8 cellular contexts compared by ENCODE assay signal in the genomic region with DNA sequence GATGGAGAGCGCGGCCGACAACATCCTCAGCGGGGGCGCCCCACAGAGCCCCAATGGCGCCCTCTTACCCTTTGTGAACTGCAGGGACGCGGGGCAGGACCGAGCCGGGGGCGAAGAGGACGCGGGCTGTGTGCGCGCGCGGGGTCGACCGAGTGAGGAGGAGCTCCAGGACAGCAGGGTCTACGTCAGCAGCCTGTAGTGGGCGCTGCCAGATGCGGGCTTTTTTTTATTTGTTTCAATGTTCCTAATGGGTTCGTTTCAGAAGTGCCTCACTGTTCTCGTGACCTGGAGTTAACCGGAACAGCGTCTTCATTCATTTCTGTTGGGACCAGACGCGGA.
DNase-seq lines count a peak whose midpoint lies in the region; ATAC-seq, FAIRE-seq and TF ChIP-seq lines count a peak whose summit lies in the region.

No MANE protein-coding gene starts in this region.

- FAIRE-seq in frontal cortex (lab: Jason Lieb, UNC) = no peak

- H3K79me2 ChIP-seq in OCI-LY1 (ENCODE audit: insufficient read depth, low read length) = no peaks in the 10 kb centered on the region

- peak overlapping the region; percentile 77 for H3K4me2 ChIP-seq in OCI-LY1 (ENCODE audit: low read length)

- TF ChIP-seq CTCF in OCI-LY1 (IDR thresholded peaks at IDR 0.05; ENCODE audit: low read length) = peak; percentile 33

- ATAC-seq in GM21723 (IDR thresholded peaks at IDR 0.05; ENCODE audit: unreplicated experiment) (peak; percentile 5), HG03097 (IDR thresholded peaks at IDR 0.05; ENCODE audit: low FRiP score, unreplicated experiment) (no peak)

- no peaks in the 10 kb centered on the region for H3F3A ChIP-seq in OCI-LY1 (ENCODE audit: insufficient read depth, low read length)

- H3K9me3 ChIP-seq in OCI-LY1 (ENCODE audit: low read length) = no peaks in the 10 kb centered on the region

- H4K20me1 ChIP-seq in OCI-LY1 (ENCODE audit: insufficient read depth, low read length) = no peaks in the 10 kb centered on the region

- peak overlapping the region; percentile 65 for H3K4me3 ChIP-seq in OCI-LY1 (ENCODE audit: low read depth, low read length, poor library complexity, severe bottlenecking)

- no peaks in the 10 kb centered on the region for H3K9me2 ChIP-seq in OCI-LY1 (ENCODE audit: low read depth, low read length)

- peak overlapping the region; percentile 74 for H3K9ac ChIP-seq in OCI-LY1 (ENCODE audit: low read length)

- H3K27ac ChIP-seq in OCI-LY1 (ENCODE audit: low read depth, low read length, poor library complexity, severe bottlenecking) = no peak overlapping the region

- H3K4me1 ChIP-seq in OCI-LY1 (ENCODE audit: insufficient read depth, low read length, severe bottlenecking) = peaks cover 28% of the 10 kb centered on the region

- DNase-seq in CD1c-positive myeloid dendritic cell (ENCODE audit: extremely low spot score) (peak; percentile 57), left kidney (ENCODE audit: low read depth, low spot score) (peak; percentile 85), frontal cortex (ENCODE audit: low spot score in 2 of 2) (no peak)
- peak; percentile 61 for DNase-seq in activated naive CD4-positive, alpha-beta T cell treated with anti-CD3 and anti-CD28 coated beads, Interleukin-2, amount 50 U/mL, for 16 hours
- peak; percentile 46 for DNase-seq in stimulated activated CD8-positive, alpha-beta memory T cell treated with anti-CD3 and anti-CD28 coated beads, Interleukin-4, amount 100 ng/mL, for 24 hours (ENCODE audit: low read depth)

- no peak overlapping the region for H2AFZ ChIP-seq in OCI-LY1 (ENCODE audit: low read length)

- H3K27me3 ChIP-seq in OCI-LY1 (ENCODE audit: insufficient read depth, low read length) = no peaks in the 10 kb centered on the region

- no peaks in the 10 kb centered on the region for H3K36me3 ChIP-seq in OCI-LY1 (ENCODE audit: insufficient read depth, low read length)

Comparison
In these comparisons a context has a peak if more than half of its experiments do, and no peak if none do; other contexts are left out.
1. DNase-seq: peak in CD1c-positive myeloid dendritic cell (single experiment), activated naive CD4-positive, alpha-beta T cell treated with anti-CD3 and anti-CD28 coated beads, Interleukin-2, amount 50 U/mL, for 16 hours (single experiment), left kidney (single experiment) and stimulated activated CD8-positive, alpha-beta memory T cell treated with anti-CD3 and anti-CD28 coated beads, Interleukin-4, amount 100 ng/mL, for 24 hours (single experiment); none in frontal cortex (0 of 2).